ENCODE assay signal across 23 cellular contexts in genomic region chr22:32328306-32329201, GRCh38. TPM values are rescaled to one million over a fixed set of nuclear protein-coding genes. Genes with fewer than 3 reads are reported as not detected.
"Had no signal": no experiment of that assay in that cellular context is flagged by ENCODE, and none has a peak within 500 bp of the region (broad histone marks: within the 10 kb centered on the region; RNA-seq: fewer than 3 reads in every experiment).

No MANE protein-coding gene starts in this region.

- H3K36me3 Mint-ChIP-seq: activated naive CD4-positive, alpha-beta T cell treated with anti-CD3 and anti-CD28 coated beads, Interleukin-2, amount 50 U/mL, for 72 hours; immature natural killer cell; memory B cell; stimulated activated naive B cell treated with anti-CD40 and anti-IgM and Interleukin-4, amounts not matched to agents 10 μg/mL and 1 μg/mL and 100 μg/mL, for 72 hours had no signal

- H3K27ac ChIP-seq: adrenal gland, breast epithelium, gastrocnemius medialis, pancreas, sigmoid colon, spleen, thyroid gland had no signal

- H3K36me3 ChIP-seq: adrenal gland, breast epithelium, gastrocnemius medialis, pancreas, sigmoid colon, spleen, thyroid gland had no signal

- H3K4me1 ChIP-seq: adrenal gland, breast epithelium, gastrocnemius medialis, pancreas, sigmoid colon, spleen had no signal

- DNase-seq: activated CD4-positive, alpha-beta T cell treated with anti-CD3 and anti-CD28 coated beads for 36 hours; activated CD8-positive, alpha-beta T cell treated with anti-CD3 and anti-CD28 coated beads, Interleukin-2, amount 10 ng/mL, durations not matched to agents 7 days and 5 days; activated gamma-delta T cell treated with Interleukin-2 at 50 U/mL for 16 hours; cortex of kidney; effector CD4-positive, alpha-beta T cell; gastrocnemius medialis; immature natural killer cell; mucosa of descending colon; naive B cell; pancreas; sigmoid colon; spleen; stimulated activated CD4-positive, alpha-beta T cell treated with anti-CD3 and anti-CD28 coated beads, Interleukin-4, amount 100 ng/mL, for 4 hours; stimulated activated naive B cell treated with anti-CD40 and anti-IgM and Interleukin-4, amounts not matched to agents 10 μg/mL and 1 μg/mL and 100 μg/mL, for 72 hours; thyroid gland had no signal

- H3K27ac Mint-ChIP-seq: activated CD4-positive, alpha-beta T cell treated with anti-CD3 and anti-CD28 coated beads for 36 hours; activated CD8-positive, alpha-beta T cell treated with anti-CD3 and anti-CD28 coated beads, Interleukin-2, amount 10 ng/mL, durations not matched to agents 7 days and 5 days; activated naive CD4-positive, alpha-beta T cell treated with anti-CD3 and anti-CD28 coated beads, Interleukin-2, amount 50 U/mL, for 72 hours; immature natural killer cell; memory B cell; stimulated activated naive B cell treated with anti-CD40 and anti-IgM and Interleukin-4, amounts not matched to agents 10 μg/mL and 1 μg/mL and 100 μg/mL, for 72 hours had no signal

- H3K27me3 ChIP-seq: pancreas, thyroid gland had no signal

- H3K9me3 ChIP-seq: adrenal gland, breast epithelium, gastrocnemius medialis, mucosa of descending colon, pancreas, sigmoid colon, spleen, thyroid gland had no signal

- H3K4me3 ChIP-seq: adrenal gland, breast epithelium, gastrocnemius medialis, mucosa of descending colon, pancreas, sigmoid colon, spleen, thyroid gland had no signal

- H3K4me3 Mint-ChIP-seq: activated CD4-positive, alpha-beta T cell treated with anti-CD3 and anti-CD28 coated beads for 36 hours; activated CD8-positive, alpha-beta T cell treated with anti-CD3 and anti-CD28 coated beads, Interleukin-2, amount 10 ng/mL, durations not matched to agents 7 days and 5 days; immature natural killer cell; memory B cell; naive B cell; stimulated activated naive B cell treated with anti-CD40 and anti-IgM and Interleukin-4, amounts not matched to agents 10 μg/mL and 1 μg/mL and 100 μg/mL, for 72 hours had no signal

- H3K9me3 Mint-ChIP-seq: activated naive CD4-positive, alpha-beta T cell treated with anti-CD3 and anti-CD28 coated beads, Interleukin-2, amount 50 U/mL, for 72 hours; immature natural killer cell; memory B cell; stimulated activated naive B cell treated with anti-CD40 and anti-IgM and Interleukin-4, amounts not matched to agents 10 μg/mL and 1 μg/mL and 100 μg/mL, for 72 hours had no signal

- ATAC-seq: activated CD4-positive, alpha-beta T cell treated with anti-CD3 and anti-CD28 coated beads for 36 hours; activated CD8-positive, alpha-beta T cell treated with anti-CD3 and anti-CD28 coated beads, Interleukin-2, amount 10 ng/mL, durations not matched to agents 7 days and 5 days; activated naive CD4-positive, alpha-beta T cell treated with anti-CD3 and anti-CD28 coated beads, Interleukin-2, amount 50 U/mL, for 72 hours; esophagus mucosa; gastrocnemius medialis; mucosa of descending colon; pancreas; stimulated activated naive B cell treated with anti-CD40 and anti-IgM and Interleukin-4, amounts not matched to agents 10 μg/mL and 1 μg/mL and 100 μg/mL, for 72 hours had no signal

- H3K4me1 Mint-ChIP-seq: activated CD4-positive, alpha-beta T cell treated with anti-CD3 and anti-CD28 coated beads for 36 hours; immature natural killer cell; memory B cell; naive B cell; stimulated activated naive B cell treated with anti-CD40 and anti-IgM and Interleukin-4, amounts not matched to agents 10 μg/mL and 1 μg/mL and 100 μg/mL, for 72 hours had no signal

RNA-seq across cellular contexts. Expression of gene RFPL3, which starts 29.1 kb away (rescaled TPM):
- total RNA-seq: activated CD4-positive, alpha-beta T cell treated with anti-CD3 and anti-CD28 coated beads for 36 hours; activated CD8-positive, alpha-beta T cell treated with anti-CD3 and anti-CD28 coated beads, Interleukin-2, amount 10 ng/mL, durations not matched to agents 7 days and 5 days; activated naive CD4-positive, alpha-beta T cell treated with anti-CD3 and anti-CD28 coated beads, Interleukin-2, amount 50 U/mL, for 72 hours; adrenal gland; astrocyte; breast epithelium; esophagus mucosa; gastrocnemius medialis; liver; mucosa of descending colon; pancreas; sigmoid colon; spleen; T-helper 2 cell treated with Interferon-gamma antibody and Interleukin-4, amounts not matched to agents 100 ng/mL and 5 ng/mL, for 36 hours; thyroid gland had no signal
